Comparison of ENCODE assay signal across 17 cellular contexts in the genomic region with DNA sequence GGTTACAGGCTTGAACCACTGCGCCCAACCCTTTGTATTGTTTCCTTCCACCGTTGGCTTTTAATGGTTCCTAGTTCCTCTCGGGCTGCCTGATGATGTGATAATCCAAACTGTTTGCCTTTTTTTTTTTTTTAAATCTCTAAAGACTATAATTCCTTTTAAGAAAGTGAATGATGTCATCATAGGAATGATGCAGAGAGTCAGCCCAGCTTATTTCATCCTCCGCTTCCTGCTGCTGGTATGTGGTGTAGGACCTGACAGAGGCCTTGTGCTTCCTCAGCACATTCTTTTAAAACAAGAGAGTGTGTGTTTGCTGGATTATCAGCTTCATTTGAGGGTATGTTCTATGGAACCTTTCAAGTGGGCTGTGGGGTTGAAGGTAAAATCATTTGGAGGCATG.
DNase-seq lines count a peak whose midpoint lies in the region; ATAC-seq and TF ChIP-seq lines count a peak whose summit lies in the region.
"Had no signal": no experiment of that assay in that cellular context is flagged by ENCODE, and none has a peak within 500 bp of the region (broad histone marks: within the 10 kb centered on the region; RNA-seq: fewer than 3 reads in every experiment).

No MANE protein-coding gene starts in this region.

- no peaks in the 10 kb centered on the region for H3K27me3 Mint-ChIP-seq in dendritic cell treated with granulocyte-macrophage colony-stimulating factor and Interleukin-4, amounts not matched to agents 40 ng/mL and 50 ng/mL, for 4 days
- H3K27me3 Mint-ChIP-seq in activated CD8-positive, alpha-beta T cell treated with anti-CD3 and anti-CD28 coated beads for 36 hours: peaks cover 10% of the 10 kb centered on the region

- H4K20me1 ChIP-seq in IMR-90 (ENCODE audit: insufficient read depth, low read length): no peaks in the 10 kb centered on the region

- no peak overlapping the region for H2AK5ac ChIP-seq in IMR-90 (ENCODE audit: low read depth, low read length)

- H3K9me3 ChIP-seq in IMR-90 (ENCODE audit: control insufficient read depth, insufficient read depth, low read length) (no peaks in the 10 kb centered on the region), thoracic aorta (no peaks in the 10 kb centered on the region)
- H3K9me3 ChIP-seq: Peyer's patch had no signal

- H3K36me3 ChIP-seq in IMR-90 (ENCODE audit: control insufficient read depth, insufficient read depth, low read length) (no peaks in the 10 kb centered on the region), thoracic aorta (no peaks in the 10 kb centered on the region)
- H3K36me3 ChIP-seq: Peyer's patch had no signal

- H3K4me2 ChIP-seq in IMR-90 (ENCODE audit: low read depth, low read length): no peak overlapping the region
- H3K4me2 ChIP-seq: GM23338 had no signal

- no peak for TF ChIP-seq POLR2A in IMR-90 (IDR thresholded peaks at IDR 0.05; ENCODE audit: low read depth, low read length)

- H3K4ac ChIP-seq in IMR-90 (ENCODE audit: low read depth, low read length): no peak overlapping the region

- POLR2A ChIA-PET in IMR-90 (lab: Charles Lee; ENCODE audit: unreplicated experiment): no interaction called here
- POLR2A ChIA-PET in GM10248 (lab: Yijun Ruan, JAX): no interaction called here
- POLR2A ChIA-PET in activated CD8-positive, alpha-beta T cell treated with anti-CD3 and anti-CD28 coated beads for 36 hours (lab: Charles Lee): no interaction called here

- peaks cover 26% of the 10 kb centered on the region for H3K4me1 Mint-ChIP-seq in dendritic cell treated with granulocyte-macrophage colony-stimulating factor and Interleukin-4, amounts not matched to agents 40 ng/mL and 50 ng/mL, for 4 days (ENCODE audit: low read depth)
- no peaks in the 10 kb centered on the region for H3K4me1 Mint-ChIP-seq in activated CD8-positive, alpha-beta T cell treated with anti-CD3 and anti-CD28 coated beads for 36 hours (ENCODE audit: low read depth)
- H3K4me1 Mint-ChIP-seq: GM23338 had no signal

- H4K91ac ChIP-seq in IMR-90 (ENCODE audit: insufficient read depth, low read depth, low read length): no peak overlapping the region

- H3K4me1 ChIP-seq in IMR-90 (ENCODE audit: control insufficient read depth, insufficient read depth, low read length) (no peaks in the 10 kb centered on the region), thoracic aorta (ENCODE audit: control insufficient read depth in 1 of 2, low read depth in 2 of 2) (peaks cover 24 to 43% of the 10 kb centered on the region in 2 donors)
- H3K4me1 ChIP-seq: Peyer's patch had no signal

- dilution Hi-C loops in IMR-90 (cut with HindIII; ENCODE audit: low sequenced_read_pairs, unreplicated experiment): no loop called here

- no peaks in the 10 kb centered on the region for H3K9me1 ChIP-seq in IMR-90 (ENCODE audit: insufficient read depth, low read length)

- H3K27ac ChIP-seq in IMR-90 (ENCODE audit: insufficient read depth, low read length) (no peak overlapping the region), thoracic aorta (peak overlapping the region in 1 of 2 donors; percentile 41)
- H3K27ac ChIP-seq: Peyer's patch had no signal

- H3K9me3 Mint-ChIP-seq in dendritic cell treated with granulocyte-macrophage colony-stimulating factor and Interleukin-4, amounts not matched to agents 40 ng/mL and 50 ng/mL, for 4 days: no peaks in the 10 kb centered on the region
- no peaks in the 10 kb centered on the region for H3K9me3 Mint-ChIP-seq in activated CD8-positive, alpha-beta T cell treated with anti-CD3 and anti-CD28 coated beads for 36 hours
- H3K9me3 Mint-ChIP-seq: CD4-positive, alpha-beta T cell; GM23338 had no signal

- no peak for ATAC-seq in IMR-90 (ENCODE audit: low read depth)
- ATAC-seq in thoracic aorta (ENCODE audit: insufficient number of reproducible peaks, low FRiP score, low read depth): peak; percentile 38
- no peak for ATAC-seq in GM21723 (IDR thresholded peaks at IDR 0.05; ENCODE audit: unreplicated experiment)
- ATAC-seq in activated CD8-positive, alpha-beta T cell treated with anti-CD3 and anti-CD28 coated beads for 36 hours: no peak
- ATAC-seq: GM23338 had no signal

- BruUV-seq in IMR-90 (replicated peaks; lab: Mats Ljungman, UMichigan): no TSS peak

- no peak overlapping the region for H4K8ac ChIP-seq in IMR-90 (ENCODE audit: low read depth in 2 of 2, low read length in 2 of 2)

- WGBS in IMR-90 (ENCODE audit: extremely low coverage in 2 of 2, insufficient read length in 1 of 2), 2 experiments: no CpG with 5 or more reads among the region's 4 CpGs

- no peak overlapping the region for H3K56ac ChIP-seq in IMR-90 (ENCODE audit: extremely low read depth, insufficient read depth, low read length)

- CTCF ChIA-PET in IMR-90 (lab: Yijun Ruan, JAX): interaction anchor here (0.8 kb wide), 1 partner anchor 11 kb away, joined by 4 read pairs; no protein-coding TSS in a partner anchor
- CTCF ChIA-PET in GM10248 (lab: Yijun Ruan, JAX): interaction anchor here (0.9 to 1.3 kb wide), 2 partner anchors 12 to 20 kb away, joined by 3 read pairs; no protein-coding TSS in a partner anchor
- CTCF ChIA-PET in activated CD8-positive, alpha-beta T cell treated with anti-CD3 and anti-CD28 coated beads for 36 hours (lab: Charles Lee): no interaction called here

- no peak overlapping the region for H3K4me3 Mint-ChIP-seq in dendritic cell treated with granulocyte-macrophage colony-stimulating factor and Interleukin-4, amounts not matched to agents 40 ng/mL and 50 ng/mL, for 4 days
- H3K4me3 Mint-ChIP-seq in activated CD8-positive, alpha-beta T cell treated with anti-CD3 and anti-CD28 coated beads for 36 hours: no peak overlapping the region
- H3K4me3 Mint-ChIP-seq: CD4-positive, alpha-beta T cell; GM23338 had no signal

- peak overlapping the region; percentile 65 for H3K27ac Mint-ChIP-seq in dendritic cell treated with granulocyte-macrophage colony-stimulating factor and Interleukin-4, amounts not matched to agents 40 ng/mL and 50 ng/mL, for 4 days
- no peak overlapping the region for H3K27ac Mint-ChIP-seq in activated CD8-positive, alpha-beta T cell treated with anti-CD3 and anti-CD28 coated beads for 36 hours
- H3K27ac Mint-ChIP-seq: CD4-positive, alpha-beta T cell; GM23338 had no signal

- no peak overlapping the region for H2AFZ ChIP-seq in IMR-90 (replicated peaks; ENCODE audit: low read length, poor library complexity)
- H2AFZ ChIP-seq: GM23338 had no signal

- no peak overlapping the region for H3K18ac ChIP-seq in IMR-90 (ENCODE audit: low read depth, low read length)

- H2BK120ac ChIP-seq in IMR-90 (ENCODE audit: low read depth, low read length): no peak overlapping the region

- H3K9ac ChIP-seq in IMR-90 (ENCODE audit: low read depth, low read length): no peak overlapping the region

- no peak overlapping the region for H2BK15ac ChIP-seq in IMR-90 (ENCODE audit: low read depth, low read length)

- no peak overlapping the region for H2BK5ac ChIP-seq in IMR-90 (ENCODE audit: low read depth, low read length, poor library complexity, severe bottlenecking)

- H4K5ac ChIP-seq in IMR-90 (ENCODE audit: low read depth, low read length): no peak overlapping the region

- no peak overlapping the region for H2AK9ac ChIP-seq in IMR-90 (replicated peaks; ENCODE audit: low read depth, low read length, poor library complexity)

- H3K4me3 ChIP-seq in IMR-90 (ENCODE audit: insufficient read depth, low read depth, low read length) (no peak overlapping the region), thoracic aorta (no peak overlapping the region)
- H3K4me3 ChIP-seq: GM23338, Peyer's patch had no signal

- no peak overlapping the region for H3K23ac ChIP-seq in IMR-90 (ENCODE audit: low read depth, low read length)

- intact Hi-C loops in IMR-90 (cut with micrococcal nuclease): no loop called here
- intact Hi-C loops in dendritic cell treated with granulocyte-macrophage colony-stimulating factor and Interleukin-4, amounts not matched to agents 40 ng/mL and 50 ng/mL, for 4 days (cut with micrococcal nuclease): no loop called here
- intact Hi-C loops in activated CD8-positive, alpha-beta T cell treated with anti-CD3 and anti-CD28 coated beads for 36 hours (cut with micrococcal nuclease): no loop called here

- H2BK20ac ChIP-seq in IMR-90 (ENCODE audit: low read depth, low read length): no peak overlapping the region

- peaks cover 3% of the 10 kb centered on the region for H3K36me3 Mint-ChIP-seq in dendritic cell treated with granulocyte-macrophage colony-stimulating factor and Interleukin-4, amounts not matched to agents 40 ng/mL and 50 ng/mL, for 4 days (ENCODE audit: low read depth)
- H3K36me3 Mint-ChIP-seq in activated CD8-positive, alpha-beta T cell treated with anti-CD3 and anti-CD28 coated beads for 36 hours (ENCODE audit: low read depth): no peaks in the 10 kb centered on the region

- no peak for TF ChIP-seq RAD21 in IMR-90 (IDR thresholded peaks at IDR 0.05; ENCODE audit: low read length)

- in situ Hi-C loops in IMR-90 (cut with MboI; ENCODE audit: low sequenced_read_pairs): no loop called here

- H3K14ac ChIP-seq in IMR-90 (replicated peaks; ENCODE audit: low read depth, low read length): no peak overlapping the region

- TF ChIP-seq CTCF in IMR-90 (conservative IDR thresholded peaks at IDR 0.05; ENCODE audit: low read depth, low read length): no peak
- no peak for TF ChIP-seq CTCF in thoracic aorta (IDR thresholded peaks at IDR 0.05)
- TF ChIP-seq CTCF in GM10248 (IDR thresholded peaks at IDR 0.05; ENCODE audit: control extremely low read depth, extremely low read depth, low read depth, missing control alignments): no peak
- no peak for TF ChIP-seq CTCF in activated CD8-positive, alpha-beta T cell treated with anti-CD3 and anti-CD28 coated beads for 36 hours (IDR thresholded peaks at IDR 0.05)

- peak; percentile 5 for DNase-seq in IMR-90
- peak; percentile 47 for DNase-seq in kidney glomerular epithelial cell (lab: John Stamatoyannopoulos, UW)
- no peak for DNase-seq in thoracic aorta (ENCODE audit: low spot score)
- no peak for DNase-seq in GM10248 (ENCODE audit: extremely low spot score)
- DNase-seq in activated CD8-positive, alpha-beta T cell treated with anti-CD3 and anti-CD28 coated beads for 36 hours: no peak
- DNase-seq: AML-193; CD4-positive, alpha-beta T cell; DMS79 treated with DMSO at 0.1 percent for 48 hours; GDM1; NCI-H1436 treated with DMSO at 0.1 percent for 48 hours; NCI-H2081; NCI-H524; Peyer's patch; Right ventricle myocardium superior had no signal

- H3K79me1 ChIP-seq in IMR-90 (ENCODE audit: low read depth in 1 of 2, low read length in 2 of 2): no peaks in the 10 kb centered on the region

- H3K27me3 ChIP-seq in IMR-90 (ENCODE audit: control insufficient read depth, insufficient read depth, low read length) (0 out of 2 replicates have a peak, but pooled peaks cover 2% of the 10 kb centered on the region), thoracic aorta (replicated peaks; ENCODE audit: insufficient read depth) (no peaks in the 10 kb centered on the region)
- H3K27me3 ChIP-seq: Peyer's patch had no signal

Comparison
In these comparisons a context has a peak if more than half of its experiments do, and no peak if none do; other contexts are left out.
1. DNase-seq: peak in IMR-90 (single experiment) and kidney glomerular epithelial cell (single experiment); none in thoracic aorta (single experiment), GM10248 (single experiment) and activated CD8-positive, alpha-beta T cell treated with anti-CD3 and anti-CD28 coated beads for 36 hours (single experiment).